ENCODE assay signal across 8 cellular contexts in the genomic region with DNA sequence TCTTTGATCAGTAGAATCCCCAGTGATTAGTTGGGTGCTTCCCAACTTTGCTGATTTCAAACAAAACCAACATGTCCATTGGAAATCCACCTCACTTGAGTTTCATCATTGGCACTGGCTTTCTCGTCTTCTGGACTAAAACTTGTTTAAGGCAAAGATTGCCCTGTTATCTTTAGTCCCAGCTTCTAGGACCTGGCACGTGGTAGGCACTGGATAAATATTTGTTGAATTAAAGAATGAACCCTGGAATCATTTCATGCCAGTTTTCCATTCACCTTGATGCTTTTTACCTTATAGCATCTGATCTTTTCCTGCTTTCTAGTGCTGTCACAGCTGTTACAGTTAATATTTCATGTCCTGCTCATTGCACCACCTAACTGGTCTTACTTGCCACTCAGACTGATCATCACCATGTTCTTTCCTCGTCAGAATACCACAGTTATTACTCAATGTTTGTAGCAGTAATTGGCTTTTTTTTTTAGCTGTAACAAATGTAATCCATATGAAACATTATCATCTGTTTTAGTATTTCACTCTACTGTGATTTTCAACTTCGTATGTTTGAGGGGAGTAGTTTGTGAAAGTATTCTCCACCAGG. TPM values are rescaled to one million over a fixed set of nuclear protein-coding genes. Genes with fewer than 3 reads are reported as not detected.
DNase-seq lines count a peak whose midpoint lies in the region; TF ChIP-seq lines count a peak whose summit lies in the region.

No MANE protein-coding gene starts in this region.

- intact Hi-C loops in activated naive CD4-positive, alpha-beta T cell treated with anti-CD3 and anti-CD28 coated beads for 36 hours (cut with micrococcal nuclease): loop anchor here (1.0 to 10.0 kb wide), 4 partner anchors 8 to 1458 kb away; a partner anchor contains a TSS
- intact Hi-C loops in esophagus squamous epithelium (cut with DNase I): no loop called here

- H3K27ac ChIP-seq in SJSA1 (no peak overlapping the region), esophagus squamous epithelium (peak overlapping the region; percentile 84 to 95 (median 94))

- peak overlapping the region; percentile 93 for H3K4me3 Mint-ChIP-seq in activated naive CD4-positive, alpha-beta T cell treated with anti-CD3 and anti-CD28 coated beads for 36 hours

- no peak for TF ChIP-seq POLR2A in esophagus squamous epithelium (IDR thresholded peaks at IDR 0.05)

- CTCF ChIA-PET in activated naive CD4-positive, alpha-beta T cell treated with anti-CD3 and anti-CD28 coated beads for 36 hours (lab: Charles Lee): no interaction called here

- no peaks in the 10 kb centered on the region for H3K9me3 ChIP-seq in SJSA1 (replicated peaks)
- no peaks in the 10 kb centered on the region for H3K9me3 ChIP-seq in esophagus squamous epithelium

- peak overlapping the region; percentile 82 for H3K4me3 ChIP-seq in SJSA1
- peak overlapping the region; percentile 79 to 94 (median 86) for H3K4me3 ChIP-seq in esophagus squamous epithelium

- 14 to 28% methylated on average over 4 of the region's 4 CpGs for WGBS in esophagus squamous epithelium, 2 donors

- no peaks in the 10 kb centered on the region for H3K27me3 Mint-ChIP-seq in activated naive CD4-positive, alpha-beta T cell treated with anti-CD3 and anti-CD28 coated beads for 36 hours (ENCODE audit: low read depth)

- H3K27me3 ChIP-seq in SJSA1 (replicated peaks) (no peaks in the 10 kb centered on the region), esophagus squamous epithelium (no peaks in the 10 kb centered on the region)

- H3K36me3 ChIP-seq in SJSA1 (peaks cover 3% of the 10 kb centered on the region; the same call in 1 of the 2 replicates), esophagus squamous epithelium (peaks cover 0 to 5% (median 0%) of the 10 kb centered on the region in 3 donors)

- H3K4me1 ChIP-seq in SJSA1 (replicated peaks): peaks cover 13% of the 10 kb centered on the region
- H3K4me1 ChIP-seq in esophagus squamous epithelium: peaks cover 3 to 56% (median 25%) of the 10 kb centered on the region in 3 donors

- H3K4me1 Mint-ChIP-seq in activated naive CD4-positive, alpha-beta T cell treated with anti-CD3 and anti-CD28 coated beads for 36 hours (ENCODE audit: low read depth): peaks cover 54% of the 10 kb centered on the region

- peaks cover 18% of the 10 kb centered on the region for H3K36me3 Mint-ChIP-seq in activated naive CD4-positive, alpha-beta T cell treated with anti-CD3 and anti-CD28 coated beads for 36 hours (ENCODE audit: low read depth)

- H3K9me3 Mint-ChIP-seq in activated naive CD4-positive, alpha-beta T cell treated with anti-CD3 and anti-CD28 coated beads for 36 hours: no peaks in the 10 kb centered on the region

- no peak for TF ChIP-seq CTCF in esophagus squamous epithelium (IDR thresholded peaks at IDR 0.05)

- no peak overlapping the region for H3K27ac Mint-ChIP-seq in activated naive CD4-positive, alpha-beta T cell treated with anti-CD3 and anti-CD28 coated beads for 36 hours

- DNase-seq in activated naive CD4-positive, alpha-beta T cell treated with anti-CD3 and anti-CD28 coated beads for 36 hours: no peak
- no peak for DNase-seq in activated naive CD4-positive, alpha-beta T cell (lab: John Stamatoyannopoulos, UW)
- no peak for DNase-seq in SJSA1 (ENCODE audit: low read depth in 1 of 2, low spot score in 2 of 2)
- DNase-seq in esophagus squamous epithelium (lab: John Stamatoyannopoulos, UW): no peak
- peak; percentile 29 for DNase-seq in retina
- DNase-seq in NCI-H1694 treated with DMSO at 0.1 percent for 48 hours (lab: John Stamatoyannopoulos, UW): no peak
- DNase-seq in mucosa of gallbladder (ENCODE audit: low spot score): no peak
- no peak for DNase-seq in NCI-H146 (lab: John Stamatoyannopoulos, UW)

RNA-seq across cellular contexts. Expression of a gene that starts 7.3 kb away (rescaled TPM):
- under 1 TPM; 0.07 TPM for total RNA-seq in activated naive CD4-positive, alpha-beta T cell treated with anti-CD3 and anti-CD28 coated beads for 36 hours
- total RNA-seq in SJSA1 (2014; rRNA removed; shearing (Covaris generic)): not detected in 2 replicates
- not detected for total RNA-seq in esophagus squamous epithelium
- 0.12 TPM for total RNA-seq in mucosa of gallbladder
